ENCODE assay signal across 9 cellular contexts in genomic region chr19:48975947-48976847, GRCh38. TPM values are rescaled to one million over a fixed set of nuclear protein-coding genes. Genes with fewer than 3 reads are reported as not detected.
DNase-seq lines count a peak whose midpoint lies in the region; ATAC-seq and TF ChIP-seq lines count a peak whose summit lies in the region.
"Had no signal": no experiment of that assay in that cellular context is flagged by ENCODE, and none has a peak within 500 bp of the region (broad histone marks: within the 10 kb centered on the region; RNA-seq: fewer than 3 reads in every experiment).

No MANE protein-coding gene starts in this region.

- peak; percentile 84 for ATAC-seq in DND-41 (ENCODE audit: insufficient read depth, low read depth)
- ATAC-seq in IMR-90 (ENCODE audit: low read depth), result no peak
- ATAC-seq in WTC11, result peak; percentile 90

- no peak overlapping the region for H2BK5ac ChIP-seq in IMR-90 (ENCODE audit: low read depth, low read length, poor library complexity, severe bottlenecking)

- H3K4me3 ChIP-seq in DND-41 (ENCODE audit: low read depth in 1 of 2, low read length in 2 of 2) (no peak overlapping the region), IMR-90 (ENCODE audit: insufficient read depth, low read depth, low read length) (no peak overlapping the region)

- H3K36me3 ChIP-seq in DND-41 (ENCODE audit: insufficient read depth, low read length), result peaks cover 41% of the 10 kb centered on the region
- H3K36me3 ChIP-seq in IMR-90 (ENCODE audit: control insufficient read depth, insufficient read depth, low read length), result peaks cover 38% of the 10 kb centered on the region

- no peak overlapping the region for H2BK120ac ChIP-seq in IMR-90 (ENCODE audit: low read depth, low read length)

- in situ Hi-C loops in IMR-90 (cut with MboI; ENCODE audit: low sequenced_read_pairs), result no loop called here

- H2AK9ac ChIP-seq in IMR-90 (replicated peaks; ENCODE audit: low read depth, low read length, poor library complexity), result no peak overlapping the region

- TF ChIP-seq RAD21 in IMR-90 (IDR thresholded peaks at IDR 0.05; ENCODE audit: low read length), result no peak

- no TSS peak for BruUV-seq in IMR-90 (replicated peaks; lab: Mats Ljungman, UMichigan)

- H3K9ac ChIP-seq in DND-41 (ENCODE audit: low read depth, low read length) (no peak overlapping the region), IMR-90 (ENCODE audit: low read depth, low read length) (no peak overlapping the region)

- H3K27me3 ChIP-seq in DND-41 (ENCODE audit: insufficient read depth, low read length, poor library complexity), result no peaks in the 10 kb centered on the region
- no peaks in the 10 kb centered on the region for H3K27me3 ChIP-seq in IMR-90 (ENCODE audit: control insufficient read depth, insufficient read depth, low read length)

- no peak overlapping the region for H3K4me3 Mint-ChIP-seq in WTC11
- H3K4me3 Mint-ChIP-seq: T-helper 1 cell treated with Interleukin-12 subunit alpha and Interleukin-12 subunit beta and Interleukin-4 antibody, amounts not matched to agents 30 μg/mL and 1 μg/mL, for 36 hours had no signal

- POLR2A ChIA-PET in IMR-90 (lab: Charles Lee; ENCODE audit: unreplicated experiment) (interaction anchor here (0.7 kb wide), 1 partner anchor 104 kb away, joined by 13 read pairs; no protein-coding TSS in a partner anchor), WTC11 (lab: Charles Lee) (no interaction called here)

- H4K20me1 ChIP-seq in DND-41 (ENCODE audit: insufficient read depth, low read length) (no peaks in the 10 kb centered on the region), IMR-90 (ENCODE audit: insufficient read depth, low read length) (peaks cover 11% of the 10 kb centered on the region)

- H3K4me1 ChIP-seq in DND-41 (ENCODE audit: insufficient read depth, low read length), result no peaks in the 10 kb centered on the region
- H3K4me1 ChIP-seq in IMR-90 (ENCODE audit: control insufficient read depth, insufficient read depth, low read length), result peaks cover 7% of the 10 kb centered on the region

- dilution Hi-C loops in IMR-90 (cut with HindIII; ENCODE audit: low sequenced_read_pairs, unreplicated experiment), result no loop called here

- H2AFZ ChIP-seq in DND-41 (ENCODE audit: low read depth, low read length), result no peak overlapping the region
- H2AFZ ChIP-seq in IMR-90 (replicated peaks; ENCODE audit: low read length, poor library complexity), result peak overlapping the region; percentile 43

- H3K4me2 ChIP-seq in DND-41 (ENCODE audit: insufficient read depth, low read length), result no peak overlapping the region
- no peak overlapping the region for H3K4me2 ChIP-seq in IMR-90 (ENCODE audit: low read depth, low read length)

- TF ChIP-seq POLR2A in IMR-90 (IDR thresholded peaks at IDR 0.05; ENCODE audit: low read depth, low read length), result no peak

- no peaks in the 10 kb centered on the region for H3K9me3 ChIP-seq in DND-41 (ENCODE audit: insufficient read depth, low read length, severe bottlenecking)
- no peaks in the 10 kb centered on the region for H3K9me3 ChIP-seq in IMR-90 (ENCODE audit: control insufficient read depth, insufficient read depth, low read length)

- H3K18ac ChIP-seq in IMR-90 (ENCODE audit: low read depth, low read length), result no peak overlapping the region

- H3K4ac ChIP-seq in IMR-90 (ENCODE audit: low read depth, low read length), result no peak overlapping the region

- DNase-seq in DND-41 (peak; percentile 64), IMR-90 (no peak), WTC11 (ENCODE audit: low spot score) (peak; percentile 72), left kidney (ENCODE audit: low read depth, low spot score) (peak; percentile 77), T-helper 9 cell (no peak), AG08395 (ENCODE audit: low spot score) (no peak)
- no peak for DNase-seq in stimulated activated CD4-positive, alpha-beta T cell treated with anti-CD3 and anti-CD28 coated beads, Interleukin-1b, Interleukin-23, amount 100 ng/mL, for 48 hours

- CTCF ChIA-PET in IMR-90 (lab: Yijun Ruan, JAX), result interaction anchor here (0.9 kb wide), 1 partner anchor 232 kb away, joined by 3 read pairs; no protein-coding TSS in a partner anchor
- CTCF ChIA-PET in WTC11 (lab: Charles Lee), result interaction anchor here (0.7 to 4.7 kb wide), 8 partner anchors 9 to 181 kb away, joined by 3 to 28 read pairs (median 4); partner anchors contain the start of genes GYS1 and RUVBL2

- no peaks in the 10 kb centered on the region for H3K79me2 ChIP-seq in DND-41 (ENCODE audit: insufficient read depth, low read length)

- no peaks in the 10 kb centered on the region for H3K9me3 Mint-ChIP-seq in WTC11
- H3K9me3 Mint-ChIP-seq: T-helper 1 cell treated with Interleukin-12 subunit alpha and Interleukin-12 subunit beta and Interleukin-4 antibody, amounts not matched to agents 30 μg/mL and 1 μg/mL, for 36 hours had no signal

- peak overlapping the region in 1 of 2 experiments; percentile 40; a peak in 1 of 4 replicates for H4K8ac ChIP-seq in IMR-90 (ENCODE audit: low read depth in 2 of 2, low read length in 2 of 2)

- no peak overlapping the region for H3K23ac ChIP-seq in IMR-90 (ENCODE audit: low read depth, low read length)

- H2BK20ac ChIP-seq in IMR-90 (ENCODE audit: low read depth, low read length), result no peak overlapping the region

- H4K5ac ChIP-seq in IMR-90 (ENCODE audit: low read depth, low read length), result no peak overlapping the region

- peaks cover 35% of the 10 kb centered on the region for H3K36me3 Mint-ChIP-seq in WTC11

- H3K27ac ChIP-seq in DND-41 (ENCODE audit: low read length), result no peak overlapping the region
- no peak overlapping the region for H3K27ac ChIP-seq in IMR-90 (ENCODE audit: insufficient read depth, low read length)

- H2BK15ac ChIP-seq in IMR-90 (ENCODE audit: low read depth, low read length), result no peak overlapping the region; the same call in 2 of the 3 replicates

- intact Hi-C loops in IMR-90 (cut with micrococcal nuclease), result no loop called here

- H3K27ac Mint-ChIP-seq in WTC11, result peak overlapping the region; percentile 48; the same call in 1 of the 2 replicates
- H3K27ac Mint-ChIP-seq: T-helper 1 cell treated with Interleukin-12 subunit alpha and Interleukin-12 subunit beta and Interleukin-4 antibody, amounts not matched to agents 30 μg/mL and 1 μg/mL, for 36 hours had no signal

- no peak overlapping the region for H4K91ac ChIP-seq in IMR-90 (ENCODE audit: insufficient read depth, low read depth, low read length)

- peaks cover 7 to 35% of the 10 kb centered on the region in 2 experiments; a peak in 3 of 4 replicates for H3K79me1 ChIP-seq in IMR-90 (ENCODE audit: low read depth in 1 of 2, low read length in 2 of 2)

- no CpG with 5 or more reads among the region's 13 CpGs for WGBS in IMR-90 (ENCODE audit: extremely low coverage in 2 of 2, insufficient read length in 1 of 2), 2 experiments

- peaks cover 11% of the 10 kb centered on the region for H3K9me1 ChIP-seq in IMR-90 (ENCODE audit: insufficient read depth, low read length)

- TF ChIP-seq CTCF in DND-41 (IDR thresholded peaks at IDR 0.05; ENCODE audit: borderline replicate concordance, extremely low read depth, low read length, poor library complexity, severe bottlenecking), result no peak
- no peak for TF ChIP-seq CTCF in IMR-90 (conservative IDR thresholded peaks at IDR 0.05; ENCODE audit: low read depth, low read length)
- no peak; the same call in 1 of the 2 replicates for TF ChIP-seq CTCF in WTC11 (IDR thresholded peaks at IDR 0.05)

- H3K56ac ChIP-seq in IMR-90 (ENCODE audit: extremely low read depth, insufficient read depth, low read length), result no peak overlapping the region

- H2AK5ac ChIP-seq in IMR-90 (ENCODE audit: low read depth, low read length), result peak overlapping the region; percentile 33; the same call in 1 of the 2 replicates

- no peaks in the 10 kb centered on the region for H3K27me3 Mint-ChIP-seq in WTC11 (ENCODE audit: low read depth)

- no peaks in the 10 kb centered on the region for H3K4me1 Mint-ChIP-seq in WTC11

- no peak overlapping the region for H3K14ac ChIP-seq in IMR-90 (replicated peaks; ENCODE audit: low read depth, low read length)

TF ChIP-seq in IMR-90, 13 proteins besides CTCF, POLR2A, EP300 and RAD21 (continues in another document):
- TF ChIP-seq MAZ (IDR thresholded peaks at IDR 0.05; ENCODE audit: borderline replicate concordance, low read depth, low read length), result no peak

TF ChIP-seq in WTC11, 78 proteins besides CTCF, POLR2A, EP300 and RAD21 (continues in another document):
- no peak for TF ChIP-seq NR1H2 (CRISPR knock-in tag; IDR thresholded peaks at IDR 0.05)

RNA-seq across cellular contexts. Expression of gene FTL, which starts 11.1 kb away (rescaled TPM):
- total RNA-seq in IMR-90 (2012; rRNA removed) (913 and 1,057 TPM in 2 replicates), WTC11 (2021) (1,061 to 1,225 TPM (median 1,202 TPM) in 3 replicates)
- 2,766 and 2,944 TPM in 2 replicates for polyA plus RNA-seq in IMR-90 (2012; rRNA removed)
- 1,686 and 2,711 TPM in 2 replicates for polyA plus RNA-seq in IMR-90 (2012; cell fraction: cytosol; rRNA removed)
- 443 and 473 TPM in 2 replicates for polyA plus RNA-seq in IMR-90 (2012; cell fraction: nucleus; rRNA removed; ENCODE audit: low replicate concordance)

RNA-seq across cellular contexts. Expression of gene GYS1, which starts 16.9 kb away (rescaled TPM):
- total RNA-seq in IMR-90 (2012; rRNA removed), result 36.1 and 38.7 TPM in 2 replicates
- 72.2 and 74.8 TPM in 2 replicates for polyA plus RNA-seq in IMR-90 (2012; rRNA removed)
- 45.5 and 80.8 TPM in 2 replicates for polyA plus RNA-seq in IMR-90 (2012; cell fraction: cytosol; rRNA removed)
- 129 and 196 TPM in 2 replicates for polyA plus RNA-seq in IMR-90 (2012; cell fraction: nucleus; rRNA removed; ENCODE audit: low replicate concordance)
- 45.9 to 52.0 TPM (median 46.1 TPM) in 3 replicates for total RNA-seq in WTC11 (2021)

RNA-seq across cellular contexts. Expression of gene RUVBL2, which starts 17.5 kb away (rescaled TPM):
- 354 and 391 TPM in 2 replicates for total RNA-seq in IMR-90 (2012; rRNA removed)
- 196 and 225 TPM in 2 replicates for polyA plus RNA-seq in IMR-90 (2012; rRNA removed)
- 139 and 243 TPM in 2 replicates for polyA plus RNA-seq in IMR-90 (2012; cell fraction: cytosol; rRNA removed)
- 158 and 323 TPM in 2 replicates for polyA plus RNA-seq in IMR-90 (2012; cell fraction: nucleus; rRNA removed; ENCODE audit: low replicate concordance)
- 168 to 178 TPM (median 169 TPM) in 3 replicates for total RNA-seq in WTC11 (2021)

RNA-seq across cellular contexts. Expression of gene BAX, which starts 21.5 kb away (rescaled TPM):
- total RNA-seq in IMR-90 (2012; rRNA removed) (23.3 and 26.1 TPM in 2 replicates), WTC11 (2021) (346 to 387 TPM (median 351 TPM) in 3 replicates)
- polyA plus RNA-seq in IMR-90 (2012; rRNA removed), result 169 and 181 TPM in 2 replicates
- 205 and 279 TPM in 2 replicates for polyA plus RNA-seq in IMR-90 (2012; cell fraction: cytosol; rRNA removed)
- polyA plus RNA-seq in IMR-90 (2012; cell fraction: nucleus; rRNA removed; ENCODE audit: low replicate concordance), result 285 and 331 TPM in 2 replicates

RNA-seq across cellular contexts. Expression of gene LHB, which starts 40.7 kb away (rescaled TPM):
- not detected in 2 replicates for total RNA-seq in IMR-90 (2012; rRNA removed)
- not detected in 2 replicates for polyA plus RNA-seq in IMR-90 (2012; rRNA removed)
- polyA plus RNA-seq in IMR-90 (2012; cell fraction: cytosol; rRNA removed), result 0.37 TPM in 1 of 2 replicates, not detected in the other
- polyA plus RNA-seq in IMR-90 (2012; cell fraction: nucleus; rRNA removed; ENCODE audit: low replicate concordance), result 1.7 and 5.0 TPM in 2 replicates
- 1.3 TPM in 1 of 3 replicates, not detected in the others for total RNA-seq in WTC11 (2021)
- polyA plus RNA-seq: keratinocyte had no signal

Comparison
In these comparisons a context has a peak if more than half of its experiments do, and no peak if none do; other contexts are left out.
1. DNase-seq: peak in DND-41 (single experiment), WTC11 (single experiment) and left kidney (single experiment); none in IMR-90 (single experiment), T-helper 9 cell (single experiment), stimulated activated CD4-positive, alpha-beta T cell treated with anti-CD3 and anti-CD28 coated beads, Interleukin-1b, Interleukin-23, amount 100 ng/mL, for 48 hours (single experiment) and AG08395 (single experiment).